ENCODE assay signal across 8 cellular contexts in the genomic region with DNA sequence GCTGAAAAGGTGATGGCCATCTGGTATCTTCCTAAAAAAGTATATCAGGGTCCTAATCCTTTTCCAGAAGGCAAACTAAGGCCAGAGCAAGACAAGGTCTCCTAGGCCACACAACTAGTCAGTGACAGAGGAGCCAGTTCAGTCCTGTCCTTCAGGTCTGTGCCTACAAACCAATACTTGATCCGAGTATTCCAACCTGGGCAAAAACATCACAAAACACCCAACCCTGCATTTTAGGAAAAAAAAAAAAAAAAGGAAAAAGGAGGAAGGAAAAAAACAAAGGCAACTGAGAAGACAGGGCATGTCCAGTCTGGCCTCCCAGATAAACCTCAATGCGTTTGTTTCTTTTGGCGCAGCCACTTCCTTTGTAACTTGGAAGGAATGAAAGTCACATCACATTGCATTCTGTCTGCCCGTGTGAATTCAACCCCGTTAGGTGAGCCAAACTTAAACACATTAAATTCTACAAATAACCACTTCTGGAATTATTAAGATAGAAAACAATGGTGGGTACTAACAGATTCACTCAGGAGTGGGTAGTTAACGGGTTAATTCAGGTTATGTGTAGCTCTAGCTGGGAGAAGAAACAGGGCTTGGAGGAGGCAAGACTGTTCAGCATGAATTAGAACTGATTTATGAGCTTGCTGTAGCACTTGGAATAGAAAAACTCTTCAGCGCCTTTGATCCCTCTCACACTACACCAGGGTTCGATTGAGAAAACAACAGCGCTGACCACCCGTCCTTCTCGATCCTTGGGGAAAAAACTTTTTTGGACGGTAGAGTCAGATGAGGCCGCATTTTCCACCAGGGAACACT. TPM values are rescaled to one million over a fixed set of nuclear protein-coding genes. Genes with fewer than 3 reads are reported as not detected.
A peak's percentile ranks its signal among the peaks of the same experiment; 100 is the strongest.
DNase-seq lines count a peak whose midpoint lies in the region; ATAC-seq lines count a peak whose summit lies in the region.

No MANE protein-coding gene starts in this region.

- intact Hi-C loops in naive thymus-derived CD4-positive, alpha-beta T cell (cut with micrococcal nuclease) = no loop called here
- intact Hi-C loops in posterior cingulate gyrus (cut with DNase I) = no loop called here

- DNase-seq in RKO (ENCODE audit: low spot score) = peak; percentile 47
- peak; percentile 14 for DNase-seq in epidermal melanocyte (ENCODE audit: insufficient read length, low spot score)
- DNase-seq in naive thymus-derived CD4-positive, alpha-beta T cell = no peak
- no peak for DNase-seq in posterior cingulate gyrus
- DNase-seq in stimulated activated CD8-positive, alpha-beta memory T cell treated with anti-CD3 and anti-CD28 coated beads, Interleukin-4, amount 100 ng/mL, for 48 hours = no peak

- H3K36me3 ChIP-seq in naive thymus-derived CD4-positive, alpha-beta T cell (ENCODE audit: control insufficient read depth in 2 of 3, insufficient read depth in 3 of 3, low read length in 3 of 3) = no peaks in the 10 kb centered on the region

- peaks cover 5 to 16% (median 12%) of the 10 kb centered on the region in 7 donors for H3K4me1 Mint-ChIP-seq in naive thymus-derived CD4-positive, alpha-beta T cell

- H3K27me3 Mint-ChIP-seq in naive thymus-derived CD4-positive, alpha-beta T cell = peaks cover 18 to 56% (median 40%) of the 10 kb centered on the region in 5 donors

- H3K9me3 Mint-ChIP-seq in naive thymus-derived CD4-positive, alpha-beta T cell = peaks cover 0 to 2% (median 0%) of the 10 kb centered on the region in 11 donors

- H3K27ac ChIP-seq in naive thymus-derived CD4-positive, alpha-beta T cell (ENCODE audit: low read depth, low read length) = no peak overlapping the region

- no peak overlapping the region for H3K27ac Mint-ChIP-seq in naive thymus-derived CD4-positive, alpha-beta T cell

- peak; percentile 25 for ATAC-seq in GM18502 (IDR thresholded peaks at IDR 0.05; ENCODE audit: poor library complexity, unreplicated experiment)
- peak; percentile 11 for ATAC-seq in HG02678 (IDR thresholded peaks at IDR 0.05; ENCODE audit: unreplicated experiment)
- ATAC-seq in naive thymus-derived CD4-positive, alpha-beta T cell = no peak
- ATAC-seq in HG03469 (IDR thresholded peaks at IDR 0.05; ENCODE audit: unreplicated experiment) = no peak

- peaks cover 0 to 3% (median 0%) of the 10 kb centered on the region in 5 donors for H3K36me3 Mint-ChIP-seq in naive thymus-derived CD4-positive, alpha-beta T cell

- H3K4me1 ChIP-seq in naive thymus-derived CD4-positive, alpha-beta T cell (ENCODE audit: control insufficient read depth in 2 of 2, insufficient read depth in 2 of 2, low read length in 2 of 2) = peaks cover 0 to 5% of the 10 kb centered on the region in 2 donors

- no peak overlapping the region for H3K4me3 ChIP-seq in naive thymus-derived CD4-positive, alpha-beta T cell (ENCODE audit: low read length)

- CTCF ChIA-PET in naive thymus-derived CD4-positive, alpha-beta T cell (lab: Charles Lee) = no interaction called here

- no peaks in the 10 kb centered on the region for H3K9me3 ChIP-seq in naive thymus-derived CD4-positive, alpha-beta T cell (ENCODE audit: control insufficient read depth in 2 of 3, low read length in 3 of 3)

- peak overlapping the region; percentile 59 to 83 (median 77) for H3K4me3 Mint-ChIP-seq in naive thymus-derived CD4-positive, alpha-beta T cell

- POLR2A ChIA-PET in naive thymus-derived CD4-positive, alpha-beta T cell (lab: Charles Lee) = no interaction called here

- H3K27me3 ChIP-seq in naive thymus-derived CD4-positive, alpha-beta T cell (ENCODE audit: control insufficient read depth in 2 of 2, insufficient read depth in 2 of 2, low read length in 2 of 2) = no peaks in the 10 kb centered on the region

RNA-seq across cellular contexts. Expression of a gene that starts 43.0 kb away (rescaled TPM):
- total RNA-seq in naive thymus-derived CD4-positive, alpha-beta T cell = 10 to 100 TPM; 11.8 to 21.1 (median 13.8) TPM
- 10 to 100 TPM in 1 of 2 donors, 1 to 10 TPM in 1; 8.0 to 15.1 TPM for polyA plus RNA-seq in naive thymus-derived CD4-positive, alpha-beta T cell

RNA-seq across cellular contexts. Expression of a gene that starts 53.4 kb away (rescaled TPM):
- total RNA-seq in naive thymus-derived CD4-positive, alpha-beta T cell = 10 to 100 TPM; 21.3 to 49.0 (median 33.8) TPM
- 10 to 100 TPM; 40.6 to 47.6 TPM for polyA plus RNA-seq in naive thymus-derived CD4-positive, alpha-beta T cell

Comparison
In these comparisons a context has a peak if more than half of its experiments do, and no peak if none do; other contexts are left out.
1. ATAC-seq: peak in GM18502 (single experiment) and HG02678 (single experiment); none in naive thymus-derived CD4-positive, alpha-beta T cell (single experiment) and HG03469 (single experiment).
2. DNase-seq: peak in RKO (single experiment) and epidermal melanocyte (single experiment); none in naive thymus-derived CD4-positive, alpha-beta T cell (0 of 9), posterior cingulate gyrus (0 of 10) and stimulated activated CD8-positive, alpha-beta memory T cell treated with anti-CD3 and anti-CD28 coated beads, Interleukin-4, amount 100 ng/mL, for 48 hours (single experiment).